ENCODE assay signal across 6 cellular contexts in the genomic region with DNA sequence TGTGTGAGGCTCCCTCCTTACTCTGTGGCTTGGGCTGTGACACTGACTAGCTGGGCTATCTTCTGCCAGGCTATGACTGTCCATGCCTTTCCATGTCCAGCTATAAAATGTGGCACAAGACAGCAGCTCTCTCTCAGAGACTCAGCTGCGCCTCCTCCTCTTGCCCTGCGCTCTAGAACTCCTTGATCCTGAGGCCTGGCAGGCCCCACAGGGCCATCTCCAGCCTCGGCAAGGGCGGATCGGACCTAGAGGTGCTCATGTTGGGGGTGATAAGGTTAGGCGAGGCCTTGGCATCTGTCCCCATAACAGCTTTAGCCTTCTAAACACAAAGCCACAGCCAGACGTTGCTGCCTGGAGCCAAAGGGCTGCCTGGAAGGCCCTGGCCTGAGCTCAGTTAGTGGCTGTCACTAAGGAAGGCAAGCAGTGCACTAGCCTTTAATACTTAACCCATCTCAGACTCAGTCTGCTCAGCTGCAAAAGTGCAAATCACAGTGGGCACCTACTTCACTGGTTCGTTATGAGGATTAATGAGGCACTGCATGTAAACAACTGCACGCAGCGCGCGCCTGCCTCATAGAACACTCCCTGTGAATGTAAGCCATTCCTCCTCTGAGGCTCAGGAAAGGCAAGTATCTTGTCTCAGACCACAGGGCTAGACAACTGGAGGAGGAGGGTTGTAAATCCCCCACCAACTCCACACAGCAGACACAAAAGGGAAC. TPM values are rescaled to one million over a fixed set of nuclear protein-coding genes. Genes with fewer than 3 reads are reported as not detected.
A peak's percentile ranks its signal among the peaks of the same experiment; 100 is the strongest.
DNase-seq lines count a peak whose midpoint lies in the region; ATAC-seq and TF ChIP-seq lines count a peak whose summit lies in the region.

No MANE protein-coding gene starts in this region.

- 16% methylated on average over 8 of the region's 12 CpGs for WGBS in suprapubic skin

- H3K27me3 ChIP-seq in NT2/D1 (ENCODE audit: insufficient read depth, insufficient read length): no peaks in the 10 kb centered on the region
- H3K27me3 ChIP-seq in suprapubic skin: no peaks in the 10 kb centered on the region

- DNase-seq in AG10803 (ENCODE audit: low read depth) (peak; percentile 16), NT2/D1 (ENCODE audit: low read depth, low spot score) (no peak), fibroblast of villous mesenchyme (ENCODE audit: low read depth) (peak; percentile 51), suprapubic skin (ENCODE audit: low spot score in 2 of 2) (no peak), NCI-H524 (lab: John Stamatoyannopoulos, UW) (no peak)

- H3K4me1 ChIP-seq in NT2/D1 (ENCODE audit: insufficient read depth, insufficient read length): peaks cover 6% of the 10 kb centered on the region
- H3K4me1 ChIP-seq in suprapubic skin: peaks cover 40% of the 10 kb centered on the region

- no peak for TF ChIP-seq EP300 in suprapubic skin (IDR thresholded peaks at IDR 0.05)

- H3K36me3 ChIP-seq in NT2/D1 (ENCODE audit: insufficient read depth, insufficient read length, low read length): peaks cover 43% of the 10 kb centered on the region
- peaks cover 26% of the 10 kb centered on the region for H3K36me3 ChIP-seq in suprapubic skin

- ATAC-seq in HG03196 (IDR thresholded peaks at IDR 0.05; ENCODE audit: unreplicated experiment): no peak

- no peak for TF ChIP-seq POLR2A in suprapubic skin (IDR thresholded peaks at IDR 0.05)

- peak overlapping the region; percentile 96 for H3K27ac ChIP-seq in suprapubic skin

- H3K9me3 ChIP-seq in NT2/D1 (ENCODE audit: insufficient read depth, low read length): no peaks in the 10 kb centered on the region
- no peaks in the 10 kb centered on the region for H3K9me3 ChIP-seq in suprapubic skin

- peak overlapping the region; percentile 92 for H3K9ac ChIP-seq in NT2/D1 (ENCODE audit: insufficient read length, low read depth)

- TF ChIP-seq CTCF in AG10803 (conservative IDR thresholded peaks at IDR 0.05; ENCODE audit: low read length) (no peak), fibroblast of villous mesenchyme (IDR thresholded peaks at IDR 0.05; ENCODE audit: insufficient read depth, low read depth, low read length) (no peak), suprapubic skin (IDR thresholded peaks at IDR 0.05) (no peak)

- H3K4me3 ChIP-seq in AG10803 (ENCODE audit: low read length) (peak overlapping the region; percentile 92), NT2/D1 (ENCODE audit: insufficient read length, low read depth) (peak overlapping the region; percentile 91), fibroblast of villous mesenchyme (ENCODE audit: low read depth, low read length) (peak overlapping the region; percentile 89), suprapubic skin (peak overlapping the region; percentile 96)

RNA-seq across cellular contexts. Expression of a gene that starts 1.2 kb away (rescaled TPM):
- 148 and 166 TPM in 2 replicates for total RNA-seq in fibroblast of villous mesenchyme
- total RNA-seq in suprapubic skin: 10 to 100 TPM; 75.2 to 97.5 (median 93.0) TPM

RNA-seq across cellular contexts. Expression of a gene that starts 2.0 kb away (rescaled TPM):
- total RNA-seq in fibroblast of villous mesenchyme (59.3 and 84.2 TPM in 2 replicates), suprapubic skin (100 to 1,000 TPM; 168 to 208 (median 186) TPM)

RNA-seq across cellular contexts. Expression of a gene that starts 39.1 kb away (rescaled TPM):
- total RNA-seq in fibroblast of villous mesenchyme: 3.9 and 5.8 TPM in 2 replicates
- 10 to 100 TPM; 10.9 to 24.4 (median 14.0) TPM for total RNA-seq in suprapubic skin

RNA-seq across cellular contexts. Expression of a gene that starts 49.2 kb away (rescaled TPM):
- total RNA-seq in fibroblast of villous mesenchyme (0.97 and 1.7 TPM in 2 replicates), suprapubic skin (1 to 10 TPM; 1.7 to 9.1 (median 5.6) TPM)

RNA-seq across cellular contexts. Expression of a gene that starts 58.6 kb away (rescaled TPM):
- total RNA-seq in fibroblast of villous mesenchyme (under 0.01 and 0.32 TPM in 2 replicates), suprapubic skin (1 to 10 TPM in 2 of 4 donors, under 1 TPM in 2; 0.51 to 2.4 (median 1.6) TPM)

Comparison
In these comparisons a context has a peak if more than half of its experiments do, and no peak if none do; other contexts are left out.
1. DNase-seq: peak in AG10803 (single experiment) and fibroblast of villous mesenchyme (single experiment); none in NT2/D1 (single experiment), suprapubic skin (0 of 2) and NCI-H524 (0 of 2).
2. Peak in every context shown above with its lines, with median percentiles within 50 percentile points of each other: H3K4me3 ChIP-seq.